In genomic region chr3:49098910-49099630, GRCh38 we compare ENCODE assay signal across 19 cellular contexts. TPM values are rescaled to one million over a fixed set of nuclear protein-coding genes. Genes with fewer than 3 reads are reported as not detected.
DNase-seq lines count a peak whose midpoint lies in the region; ATAC-seq, FAIRE-seq and TF ChIP-seq lines count a peak whose summit lies in the region.
"Had no signal": no experiment of that assay in that cellular context is flagged by ENCODE, and none has a peak within 500 bp of the region (broad histone marks: within the 10 kb centered on the region; RNA-seq: fewer than 3 reads in every experiment).

No MANE protein-coding gene starts in this region.

- TF ChIP-seq EP300 in A549 (IDR thresholded peaks at IDR 0.05) = no peak
- no peak for TF ChIP-seq EP300 in K562 (IDR thresholded peaks at IDR 0.05; ENCODE audit: low read length)

- H2AFZ ChIP-seq in K562 (ENCODE audit: low read depth, low read length) = no peak overlapping the region
- H2AFZ ChIP-seq: PC-9 had no signal

- peaks cover 39% of the 10 kb centered on the region for H3K36me3 Mint-ChIP-seq in T-helper 1 cell treated with Interleukin-12 subunit alpha and Interleukin-12 subunit beta and Interleukin-4 antibody, amounts not matched to agents 30 μg/mL and 1 μg/mL, for 36 hours (ENCODE audit: low read depth)

- no TSS peak for BruUV-seq in K562 (replicated peaks; lab: Mats Ljungman, UMichigan)

- H3K27me3 ChIP-seq in K562 (ENCODE audit: control insufficient read depth in 2 of 2, insufficient read depth in 2 of 2, low read length in 2 of 2) = no peaks in the 10 kb centered on the region
- no peaks in the 10 kb centered on the region for H3K27me3 ChIP-seq in lower lobe of right lung (ENCODE audit: low read depth)

- H3K4me2 ChIP-seq in A549 (no peak overlapping the region), K562 (ENCODE audit: insufficient read depth, low read length) (peak overlapping the region; percentile 18; the same call in 1 of the 2 replicates)
- H3K4me2 ChIP-seq: KMS-11, PC-9 had no signal

- peak overlapping the region; percentile 20 for H3K27ac Mint-ChIP-seq in T-helper 1 cell treated with Interleukin-12 subunit alpha and Interleukin-12 subunit beta and Interleukin-4 antibody, amounts not matched to agents 30 μg/mL and 1 μg/mL, for 36 hours

- H3K27me3 Mint-ChIP-seq in T-helper 1 cell treated with Interleukin-12 subunit alpha and Interleukin-12 subunit beta and Interleukin-4 antibody, amounts not matched to agents 30 μg/mL and 1 μg/mL, for 36 hours (ENCODE audit: low read depth) = no peaks in the 10 kb centered on the region

- DNase-seq in T-helper 1 cell (no peak), A549 (ENCODE audit: low read depth in 1 of 2, low spot score in 1 of 2) (no peak), K562 (ENCODE audit: extremely low read depth in 1 of 4, low spot score in 3 of 4) (no peak), lower lobe of right lung (peak; percentile 34), cerebellar nuclear complex (lab: John Stamatoyannopoulos, UW) (no peak), DMS153 treated with DMSO at 0.1 percent for 48 hours (lab: John Stamatoyannopoulos, UW; ENCODE audit: unreplicated experiment) (no peak)
- no peak for DNase-seq in NK-92 treated with Interleukin-12 subunit alpha and Interleukin-12 subunit beta, amount 100 ng/mL, for 24 hours (lab: John Stamatoyannopoulos, UW)
- DNase-seq: DND-41, HCEC 1CT, NCI-H1417 treated with DMSO at 0.1 percent for 48 hours, NCI-H1930, NCI-H226, NCI-H524, NCI-H82, PC-9 had no signal

- ATAC-seq in A549 (no peak), K562 (no peak), lower lobe of right lung (no peak)

- peaks cover 6% of the 10 kb centered on the region for H3K9me1 ChIP-seq in K562 (ENCODE audit: control insufficient read depth, insufficient read depth, low read length)

- H3K36me3 ChIP-seq in K562 (ENCODE audit: control insufficient read depth, insufficient read depth, low read length) = peaks cover 70% of the 10 kb centered on the region
- peaks cover 66% of the 10 kb centered on the region for H3K36me3 ChIP-seq in lower lobe of right lung

- in situ Hi-C loops in K562 (cut with MboI) = no loop called here

- WGBS in A549 (ENCODE audit: missing lambda C conversion rate) = 99% methylated on average over 12 of the region's 13 CpGs
- 89% methylated on average over 12 of the region's 13 CpGs for WGBS in K562 (ENCODE audit: insufficient coverage, low coverage, missing lambda C conversion rate)

- POLR2A ChIA-PET in A549 (lab: Yijun Ruan, JAX) (no interaction called here), K562 (lab: Yijun Ruan, JAX) (no interaction called here)

- no peaks in the 10 kb centered on the region for H3K9me3 Mint-ChIP-seq in T-helper 1 cell treated with Interleukin-12 subunit alpha and Interleukin-12 subunit beta and Interleukin-4 antibody, amounts not matched to agents 30 μg/mL and 1 μg/mL, for 36 hours

- TF ChIP-seq POLR2A in A549 (IDR thresholded peaks at IDR 0.05; ENCODE audit: low read length) = no peak
- TF ChIP-seq POLR2A in K562 (conservative IDR thresholded peaks at IDR 0.05) = no peak

- H3K27ac ChIP-seq in A549 (no peak overlapping the region), K562 (ENCODE audit: extremely low read depth, low read depth, low read length) (peak overlapping the region; percentile 40; the same call in 2 of the 3 replicates), lower lobe of right lung (no peak overlapping the region)
- H3K27ac ChIP-seq: 22Rv1, KMS-11, PC-9 had no signal

- H3K9me3 ChIP-seq in A549 (no peaks in the 10 kb centered on the region), K562 (replicated peaks; ENCODE audit: control insufficient read depth, insufficient read depth, low read depth, low read length) (no peaks in the 10 kb centered on the region), lower lobe of right lung (no peaks in the 10 kb centered on the region)

- H3K4me1 Mint-ChIP-seq in T-helper 1 cell treated with Interleukin-12 subunit alpha and Interleukin-12 subunit beta and Interleukin-4 antibody, amounts not matched to agents 30 μg/mL and 1 μg/mL, for 36 hours (ENCODE audit: low read depth) = peaks cover 18% of the 10 kb centered on the region

- intact Hi-C loops in K562 (cut with micrococcal nuclease) (no loop called here), lower lobe of right lung (cut with DNase I) (no loop called here)

- no peak for TF ChIP-seq CTCF in A549 (IDR thresholded peaks at IDR 0.05)
- no peak for TF ChIP-seq CTCF in K562 (IDR thresholded peaks at IDR 0.05 in 2 of 3, conservative IDR thresholded peaks at IDR 0.05 in 1 of 3; ENCODE audit: insufficient read depth in 2 of 3, low read depth in 1 of 3, low read length in 3 of 3)
- no peak for TF ChIP-seq CTCF in lower lobe of right lung (IDR thresholded peaks at IDR 0.05)

- peak overlapping the region in 1 of 2 experiments; percentile 74; a peak in 1 of 4 replicates for H3K9ac ChIP-seq in K562 (ENCODE audit: insufficient read depth in 1 of 2, low read depth in 2 of 2, low read length in 2 of 2)
- H3K9ac ChIP-seq: KMS-11 had no signal

- H3K4me1 ChIP-seq in A549 = peaks cover 16% of the 10 kb centered on the region; the same call in 1 of the 3 replicates
- H3K4me1 ChIP-seq in K562 (replicated peaks in 1 of 2; ENCODE audit: control insufficient read depth in 2 of 2, insufficient read depth in 2 of 2, low read length in 2 of 2) = peaks cover 22 to 38% of the 10 kb centered on the region in 2 experiments; a peak in 4 of 5 replicates
- peaks cover 24% of the 10 kb centered on the region for H3K4me1 ChIP-seq in lower lobe of right lung

- FAIRE-seq in A549 (lab: Jason Lieb, UNC) (no peak), K562 (lab: Jason Lieb, UNC) (no peak)

- H3K4me3 ChIP-seq in A549 = no peak overlapping the region
- H3K4me3 ChIP-seq in K562 = no peak overlapping the region
- no peak overlapping the region for H3K4me3 ChIP-seq in lower lobe of right lung
- H3K4me3 ChIP-seq: PC-9 had no signal

- peaks cover 11% of the 10 kb centered on the region; the same call in 1 of the 2 replicates for H4K20me1 ChIP-seq in K562 (replicated peaks; ENCODE audit: control insufficient read depth, insufficient read depth, low read length)

- H3K4me3 Mint-ChIP-seq in T-helper 1 cell treated with Interleukin-12 subunit alpha and Interleukin-12 subunit beta and Interleukin-4 antibody, amounts not matched to agents 30 μg/mL and 1 μg/mL, for 36 hours = no peak overlapping the region
- H3K4me3 Mint-ChIP-seq: CD14-positive monocyte had no signal

- CTCF ChIA-PET in A549 (lab: Yijun Ruan, JAX) (no interaction called here), K562 (lab: Yijun Ruan, JAX; ENCODE audit: low intra/inter-chr PET ratio) (no interaction called here)

- peaks cover 19% of the 10 kb centered on the region for H3K79me2 ChIP-seq in K562 (ENCODE audit: control insufficient read depth, insufficient read depth, low read length)

- no peak for TF ChIP-seq RAD21 in A549 (conservative IDR thresholded peaks at IDR 0.05 in 1 of 2, IDR thresholded peaks at IDR 0.05 in 1 of 2)
- TF ChIP-seq RAD21 in K562 (CRISPR knock-in tag; conservative IDR thresholded peaks at IDR 0.05 in 1 of 2, IDR thresholded peaks at IDR 0.05 in 1 of 2) = no peak

RNA-seq across cellular contexts. Expression of gene QRICH1, which starts 5.2 kb away (rescaled TPM):
- polyA plus RNA-seq in A549 (2011; rRNA removed) (53.8 and 76.2 TPM in 2 replicates), A549 (2017; fragmentation: RNase III; extraction: RNeasy Plus Mini Kit Qiagen cat#74134 plus additional on column Dnase treatment) (40.4 to 47.9 TPM (median 43.6 TPM) in 3 replicates), K562 (2011; rRNA removed) (99.2 and 102 TPM in 2 replicates), K562 (2014; fragmentation: Illumina TruSeq; extraction: Trizol) (65.1 and 73.3 TPM in 2 replicates), K562 (2014; fragmentation: Nextera tagmentation; extraction: Ambion mirVana) (10 to 100 TPM; 20.1 to 20.5 TPM), K562 (2014; rRNA removed) (89.7 and 90.7 TPM in 2 replicates)
- polyA plus RNA-seq in A549 (2012; cell fraction: cytosol; rRNA removed) = 45.0 and 55.8 TPM in 2 replicates
- polyA plus RNA-seq in A549 (2012; cell fraction: nucleus; rRNA removed) = 126 and 151 TPM in 2 replicates
- 107 and 109 TPM in 2 replicates for polyA minus RNA-seq in A549 (2011; rRNA and poly(A)+ RNA removed)
- total RNA-seq in K562 (2011; cell fraction: chromatin; rRNA removed; ENCODE audit: low replicate concordance) = 127 and 202 TPM in 2 replicates
- 63.0 and 64.2 TPM in 2 replicates for total RNA-seq in K562 (2011; cell fraction: nucleolus; rRNA removed)
- total RNA-seq in K562 (2011; cell fraction: nucleoplasm; rRNA removed) = 84.8 and 85.2 TPM in 2 replicates
- total RNA-seq in K562 (2014; rRNA removed) (54.6 and 59.0 TPM in 2 replicates), K562 (2014; rRNA removed; fragmentation: Illumina TruSeq; extraction: Trizol) (56.7 and 67.5 TPM in 2 replicates), K562 (2015; rRNA removed; fragmentation: Illumina TruSeq; extraction: Trizol) (54.0 and 55.6 TPM in 2 replicates), K562 (2021) (74.3 and 81.7 TPM in 2 replicates), lower lobe of right lung (85.4 TPM)
- polyA plus RNA-seq in K562 (2011; cell fraction: cytosol; rRNA removed) = 82.0 and 104 TPM in 2 replicates
- polyA plus RNA-seq in K562 (2011; cell fraction: nucleus; rRNA removed) = 311 and 421 TPM in 2 replicates
- polyA plus RNA-seq in K562 (2012) = 30.4 and 39.4 TPM in 2 replicates
- 63.1 and 63.9 TPM in 2 replicates for polyA minus RNA-seq in K562 (2011; rRNA and poly(A)+ RNA removed)
- 60.6 and 78.7 TPM in 2 replicates for polyA minus RNA-seq in K562 (2011; cell fraction: cytosol; rRNA and poly(A)+ RNA removed)
- 25.0 and 31.7 TPM in 2 replicates for polyA minus RNA-seq in K562 (2011; cell fraction: nucleus; rRNA and poly(A)+ RNA removed)

RNA-seq across cellular contexts. Expression of gene QARS1, which starts 5.5 kb away (rescaled TPM):
- polyA plus RNA-seq in A549 (2011; rRNA removed) (118 and 196 TPM in 2 replicates), A549 (2017; fragmentation: RNase III; extraction: RNeasy Plus Mini Kit Qiagen cat#74134 plus additional on column Dnase treatment) (157 to 166 TPM (median 164 TPM) in 3 replicates), K562 (2011; rRNA removed) (148 and 237 TPM in 2 replicates), K562 (2014; fragmentation: Illumina TruSeq; extraction: Trizol) (305 and 381 TPM in 2 replicates), K562 (2014; fragmentation: Nextera tagmentation; extraction: Ambion mirVana) (100 to 1,000 TPM; 230 to 310 TPM), K562 (2014; rRNA removed) (249 and 307 TPM in 2 replicates)
- polyA plus RNA-seq in A549 (2012; cell fraction: cytosol; rRNA removed) = 162 and 199 TPM in 2 replicates
- 708 and 819 TPM in 2 replicates for polyA plus RNA-seq in A549 (2012; cell fraction: nucleus; rRNA removed)
- polyA minus RNA-seq in A549 (2011; rRNA and poly(A)+ RNA removed) = 235 and 239 TPM in 2 replicates
- 244 and 492 TPM in 2 replicates for total RNA-seq in K562 (2011; cell fraction: chromatin; rRNA removed; ENCODE audit: low replicate concordance)
- total RNA-seq in K562 (2011; cell fraction: nucleolus; rRNA removed) = 317 and 343 TPM in 2 replicates
- 254 and 266 TPM in 2 replicates for total RNA-seq in K562 (2011; cell fraction: nucleoplasm; rRNA removed)
- total RNA-seq in K562 (2014; rRNA removed) (273 and 315 TPM in 2 replicates), K562 (2014; rRNA removed; fragmentation: Illumina TruSeq; extraction: Trizol) (146 and 170 TPM in 2 replicates), K562 (2015; rRNA removed; fragmentation: Illumina TruSeq; extraction: Trizol) (176 TPM in 2 replicates), K562 (2021) (297 and 298 TPM in 2 replicates), lower lobe of right lung (198 TPM)
- polyA plus RNA-seq in K562 (2011; cell fraction: cytosol; rRNA removed) = 380 and 435 TPM in 2 replicates
- polyA plus RNA-seq in K562 (2011; cell fraction: nucleus; rRNA removed) = 784 and 828 TPM in 2 replicates
- 296 and 574 TPM in 2 replicates for polyA plus RNA-seq in K562 (2012)
- 102 and 120 TPM in 2 replicates for polyA minus RNA-seq in K562 (2011; rRNA and poly(A)+ RNA removed)
- 130 and 143 TPM in 2 replicates for polyA minus RNA-seq in K562 (2011; cell fraction: cytosol; rRNA and poly(A)+ RNA removed)
- polyA minus RNA-seq in K562 (2011; cell fraction: nucleus; rRNA and poly(A)+ RNA removed) = 162 and 207 TPM in 2 replicates

RNA-seq across cellular contexts. Expression of gene USP19, which starts 21.6 kb away (rescaled TPM):
- polyA plus RNA-seq in A549 (2011; rRNA removed) (28.8 and 30.5 TPM in 2 replicates), A549 (2017; fragmentation: RNase III; extraction: RNeasy Plus Mini Kit Qiagen cat#74134 plus additional on column Dnase treatment) (20.1 to 21.6 TPM (median 21.2 TPM) in 3 replicates), K562 (2011; rRNA removed) (36.9 and 43.3 TPM in 2 replicates), K562 (2014; fragmentation: Illumina TruSeq; extraction: Trizol) (34.9 and 37.6 TPM in 2 replicates), K562 (2014; fragmentation: Nextera tagmentation; extraction: Ambion mirVana) (under 1 TPM; 0.24 to 0.43 TPM), K562 (2014; rRNA removed) (37.9 and 47.7 TPM in 2 replicates)
- polyA plus RNA-seq in A549 (2012; cell fraction: cytosol; rRNA removed) = 36.1 and 40.8 TPM in 2 replicates
- 81.8 and 95.2 TPM in 2 replicates for polyA plus RNA-seq in A549 (2012; cell fraction: nucleus; rRNA removed)
- 97.5 and 102 TPM in 2 replicates for polyA minus RNA-seq in A549 (2011; rRNA and poly(A)+ RNA removed)
- total RNA-seq in K562 (2011; cell fraction: chromatin; rRNA removed; ENCODE audit: low replicate concordance) = 72.0 and 145 TPM in 2 replicates
- 82.7 and 95.3 TPM in 2 replicates for total RNA-seq in K562 (2011; cell fraction: nucleolus; rRNA removed)
- total RNA-seq in K562 (2011; cell fraction: nucleoplasm; rRNA removed) = 51.1 and 55.9 TPM in 2 replicates
- total RNA-seq in K562 (2014; rRNA removed) (38.1 and 42.0 TPM in 2 replicates), K562 (2014; rRNA removed; fragmentation: Illumina TruSeq; extraction: Trizol) (15.5 and 20.0 TPM in 2 replicates), K562 (2015; rRNA removed; fragmentation: Illumina TruSeq; extraction: Trizol) (20.8 and 25.2 TPM in 2 replicates), K562 (2021) (64.7 and 65.9 TPM in 2 replicates), lower lobe of right lung (60.4 TPM)
- 29.8 and 52.3 TPM in 2 replicates for polyA plus RNA-seq in K562 (2011; cell fraction: cytosol; rRNA removed)
- polyA plus RNA-seq in K562 (2011; cell fraction: nucleus; rRNA removed) = 124 and 151 TPM in 2 replicates
- 32.1 and 45.6 TPM in 2 replicates for polyA plus RNA-seq in K562 (2012)
- 61.0 and 69.3 TPM in 2 replicates for polyA minus RNA-seq in K562 (2011; rRNA and poly(A)+ RNA removed)
- 30.9 and 34.9 TPM in 2 replicates for polyA minus RNA-seq in K562 (2011; cell fraction: cytosol; rRNA and poly(A)+ RNA removed)
- polyA minus RNA-seq in K562 (2011; cell fraction: nucleus; rRNA and poly(A)+ RNA removed) = 32.2 and 36.4 TPM in 2 replicates

RNA-seq across cellular contexts. Expression of gene LAMB2, which starts 33.8 kb away (rescaled TPM):
- 146 and 238 TPM in 2 replicates for polyA plus RNA-seq in A549 (2011; rRNA removed)
- polyA plus RNA-seq in A549 (2012; cell fraction: cytosol; rRNA removed) = 96.4 and 102 TPM in 2 replicates
- 812 and 862 TPM in 2 replicates for polyA plus RNA-seq in A549 (2012; cell fraction: nucleus; rRNA removed)
- 74.5 to 95.5 TPM (median 87.3 TPM) in 3 replicates for polyA plus RNA-seq in A549 (2017; fragmentation: RNase III; extraction: RNeasy Plus Mini Kit Qiagen cat#74134 plus additional on column Dnase treatment)
- 242 and 345 TPM in 2 replicates for polyA minus RNA-seq in A549 (2011; rRNA and poly(A)+ RNA removed)
- 150 and 415 TPM in 2 replicates for total RNA-seq in K562 (2011; cell fraction: chromatin; rRNA removed; ENCODE audit: low replicate concordance)
- total RNA-seq in K562 (2011; cell fraction: nucleolus; rRNA removed) = 171 and 192 TPM in 2 replicates
- 123 and 131 TPM in 2 replicates for total RNA-seq in K562 (2011; cell fraction: nucleoplasm; rRNA removed)
- total RNA-seq in K562 (2014; rRNA removed) = 11.1 and 16.2 TPM in 2 replicates
- total RNA-seq in K562 (2014; rRNA removed; fragmentation: Illumina TruSeq; extraction: Trizol) = 4.9 and 6.0 TPM in 2 replicates
- total RNA-seq in K562 (2015; rRNA removed; fragmentation: Illumina TruSeq; extraction: Trizol) = 6.4 and 6.7 TPM in 2 replicates
- total RNA-seq in K562 (2021) = 17.5 and 17.9 TPM in 2 replicates
- polyA plus RNA-seq in K562 (2011; rRNA removed) = 19.9 and 39.0 TPM in 2 replicates
- 17.5 and 18.1 TPM in 2 replicates for polyA plus RNA-seq in K562 (2011; cell fraction: cytosol; rRNA removed)
- 458 and 581 TPM in 2 replicates for polyA plus RNA-seq in K562 (2011; cell fraction: nucleus; rRNA removed)
- polyA plus RNA-seq in K562 (2012) = 23.7 and 43.7 TPM in 2 replicates
- polyA plus RNA-seq in K562 (2014; fragmentation: Illumina TruSeq; extraction: Trizol) = 17.2 and 18.4 TPM in 2 replicates
- 1 to 10 TPM; 1.4 to 3.0 TPM for polyA plus RNA-seq in K562 (2014; fragmentation: Nextera tagmentation; extraction: Ambion mirVana)
- polyA plus RNA-seq in K562 (2014; rRNA removed) = 22.8 and 26.0 TPM in 2 replicates
- 20.4 and 20.6 TPM in 2 replicates for polyA minus RNA-seq in K562 (2011; rRNA and poly(A)+ RNA removed)
- 13.8 and 22.3 TPM in 2 replicates for polyA minus RNA-seq in K562 (2011; cell fraction: cytosol; rRNA and poly(A)+ RNA removed)
- 29.9 and 34.7 TPM in 2 replicates for polyA minus RNA-seq in K562 (2011; cell fraction: nucleus; rRNA and poly(A)+ RNA removed)
- 410 TPM for total RNA-seq in lower lobe of right lung
